1 cellular context compared by ENCODE assay signal in genomic region chr11:61683961-61684869, GRCh38.
TF ChIP-seq lines count a peak whose summit lies in the region.

No MANE protein-coding gene starts in this region.

TF ChIP-seq in K562, 482 proteins besides CTCF, POLR2A, EP300 and RAD21 (continued from another document):
- TF ChIP-seq CHD7 (IDR thresholded peaks at IDR 0.05; ENCODE audit: low read depth, low read length) (no peak), ZBTB1 (CRISPR knock-in tag; IDR thresholded peaks at IDR 0.05; ENCODE audit: borderline replicate concordance, low read depth) (peak; percentile 92), ZNF280A (IDR thresholded peaks at IDR 0.05; ENCODE audit: low read depth, partially characterized antibody) (no peak), POLR2B (IDR thresholded peaks at IDR 0.05; ENCODE audit: low read depth, partially characterized antibody) (no peak), MEIS2 (IDR thresholded peaks at IDR 0.05; ENCODE audit: partially characterized antibody) (peak; percentile 27), JUNB (CRISPR knock-in tag; conservative IDR thresholded peaks at IDR 0.05) (no peak), ZNF561 (CRISPR knock-in tag; conservative IDR thresholded peaks at IDR 0.05) (no peak), ZNF197 (CRISPR knock-in tag; IDR thresholded peaks at IDR 0.05; ENCODE audit: low read depth) (no peak), TEAD4 (IDR thresholded peaks at IDR 0.05; ENCODE audit: low read length) (peak; percentile 9; the same call in 1 of the 2 replicates), TEAD4 (CRISPR knock-in tag; IDR thresholded peaks at IDR 0.05; ENCODE audit: borderline replicate concordance) (no peak), NCOA1 (IDR thresholded peaks at IDR 0.05; ENCODE audit: low read depth) (no peak), ETV1 (tag; conservative IDR thresholded peaks at IDR 0.05; ENCODE audit: low read depth) (peak; percentile 69), RCOR1 (IDR thresholded peaks at IDR 0.05; ENCODE audit: borderline replicate concordance in 1 of 2, low read depth in 2 of 2, low read length in 2 of 2) (peak in 1 of 2 experiments; percentile 82; a peak in 2 of 4 replicates), MCM7 (IDR thresholded peaks at IDR 0.05) (no peak), XRCC4 (IDR thresholded peaks at IDR 0.05; ENCODE audit: extremely low read depth, insufficient read depth, insufficient read length) (no peak), PYGO2 (tag; IDR thresholded peaks at IDR 0.05) (no peak), ZSCAN29 (IDR thresholded peaks at IDR 0.05) (no peak), EGR1 (conservative IDR thresholded peaks at IDR 0.05) (peak; percentile 75)
- TF ChIP-seq, protein P1, sequence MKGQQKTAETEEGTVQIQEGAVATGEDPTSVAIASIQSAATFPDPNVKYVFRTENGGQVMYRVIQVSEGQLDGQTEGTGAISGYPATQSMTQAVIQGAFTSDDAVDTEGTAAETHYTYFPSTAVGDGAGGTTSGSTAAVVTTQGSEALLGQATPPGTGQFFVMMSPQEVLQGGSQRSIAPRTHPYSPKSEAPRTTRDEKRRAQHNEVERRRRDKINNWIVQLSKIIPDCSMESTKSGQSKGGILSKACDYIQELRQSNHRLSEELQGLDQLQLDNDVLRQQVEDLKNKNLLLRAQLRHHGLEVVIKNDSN (CRISPR knock-in tag; IDR thresholded peaks at IDR 0.05): peak; percentile 6; the same call in 1 of the 2 replicates
- TF ChIP-seq, protein P2, sequence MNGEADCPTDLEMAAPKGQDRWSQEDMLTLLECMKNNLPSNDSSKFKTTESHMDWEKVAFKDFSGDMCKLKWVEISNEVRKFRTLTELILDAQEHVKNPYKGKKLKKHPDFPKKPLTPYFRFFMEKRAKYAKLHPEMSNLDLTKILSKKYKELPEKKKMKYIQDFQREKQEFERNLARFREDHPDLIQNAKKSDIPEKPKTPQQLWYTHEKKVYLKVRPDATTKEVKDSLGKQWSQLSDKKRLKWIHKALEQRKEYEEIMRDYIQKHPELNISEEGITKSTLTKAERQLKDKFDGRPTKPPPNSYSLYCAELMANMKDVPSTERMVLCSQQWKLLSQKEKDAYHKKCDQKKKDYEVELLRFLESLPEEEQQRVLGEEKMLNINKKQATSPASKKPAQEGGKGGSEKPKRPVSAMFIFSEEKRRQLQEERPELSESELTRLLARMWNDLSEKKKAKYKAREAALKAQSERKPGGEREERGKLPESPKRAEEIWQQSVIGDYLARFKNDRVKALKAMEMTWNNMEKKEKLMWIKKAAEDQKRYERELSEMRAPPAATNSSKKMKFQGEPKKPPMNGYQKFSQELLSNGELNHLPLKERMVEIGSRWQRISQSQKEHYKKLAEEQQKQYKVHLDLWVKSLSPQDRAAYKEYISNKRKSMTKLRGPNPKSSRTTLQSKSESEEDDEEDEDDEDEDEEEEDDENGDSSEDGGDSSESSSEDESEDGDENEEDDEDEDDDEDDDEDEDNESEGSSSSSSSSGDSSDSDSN (IDR thresholded peaks at IDR 0.05; ENCODE audit: borderline replicate concordance in 1 of 2, low read depth in 2 of 2, low read length in 2 of 2): no peak
TF ChIP-seq in K562: peak in this region for 12.
